Comparison of ENCODE assay signal across 2 cellular contexts in genomic region chr7:129643545-129644170, GRCh38.
TF ChIP-seq lines count a peak whose summit lies in the region.

No MANE protein-coding gene starts in this region.

TF ChIP-seq in GM12891, 5 proteins besides CTCF, POLR2A, EP300 and RAD21:
- TF ChIP-seq TAF1 (IDR thresholded peaks at IDR 0.05; ENCODE audit: low read depth, low read length) (no peak), POLR2AphosphoS5 (IDR thresholded peaks at IDR 0.05; ENCODE audit: low read depth, low read length) (no peak), SPI1 (IDR thresholded peaks at IDR 0.05; ENCODE audit: low read depth, low read length) (no peak), PAX5 (IDR thresholded peaks at IDR 0.05; ENCODE audit: insufficient read depth, low read length, severe bottlenecking) (no peak), POU2F2 (IDR thresholded peaks at IDR 0.05; ENCODE audit: low read depth, low read length) (no peak)

TF ChIP-seq in GM12878, 131 proteins besides CTCF, POLR2A, EP300 and RAD21:
- TF ChIP-seq TCF7 (IDR thresholded peaks at IDR 0.05; ENCODE audit: borderline replicate concordance) (no peak), CHD4 (IDR thresholded peaks at IDR 0.05) (no peak), EED (IDR thresholded peaks at IDR 0.05; ENCODE audit: low read depth) (no peak), SIX5 (IDR thresholded peaks at IDR 0.05; ENCODE audit: low read depth, low read length, severe bottlenecking) (no peak), GABPA (IDR thresholded peaks at IDR 0.05; ENCODE audit: low read depth) (no peak), EGR1 (IDR thresholded peaks at IDR 0.05; ENCODE audit: borderline replicate concordance in 1 of 2, low read depth in 2 of 2, low read length in 2 of 2) (no peak), BCL11A (IDR thresholded peaks at IDR 0.05; ENCODE audit: low read depth, low read length) (no peak), PBX3 (IDR thresholded peaks at IDR 0.05; ENCODE audit: insufficient replicate concordance, low read depth, low read length) (no peak), ZNF217 (IDR thresholded peaks at IDR 0.05) (no peak), HDGF (IDR thresholded peaks at IDR 0.05) (no peak), NFYA (IDR thresholded peaks at IDR 0.05; ENCODE audit: borderline replicate concordance, low read depth, low read length) (no peak), IKZF2 (IDR thresholded peaks at IDR 0.05) (no peak), DPF2 (IDR thresholded peaks at IDR 0.05) (no peak)
- TF ChIP-seq, protein P1, sequence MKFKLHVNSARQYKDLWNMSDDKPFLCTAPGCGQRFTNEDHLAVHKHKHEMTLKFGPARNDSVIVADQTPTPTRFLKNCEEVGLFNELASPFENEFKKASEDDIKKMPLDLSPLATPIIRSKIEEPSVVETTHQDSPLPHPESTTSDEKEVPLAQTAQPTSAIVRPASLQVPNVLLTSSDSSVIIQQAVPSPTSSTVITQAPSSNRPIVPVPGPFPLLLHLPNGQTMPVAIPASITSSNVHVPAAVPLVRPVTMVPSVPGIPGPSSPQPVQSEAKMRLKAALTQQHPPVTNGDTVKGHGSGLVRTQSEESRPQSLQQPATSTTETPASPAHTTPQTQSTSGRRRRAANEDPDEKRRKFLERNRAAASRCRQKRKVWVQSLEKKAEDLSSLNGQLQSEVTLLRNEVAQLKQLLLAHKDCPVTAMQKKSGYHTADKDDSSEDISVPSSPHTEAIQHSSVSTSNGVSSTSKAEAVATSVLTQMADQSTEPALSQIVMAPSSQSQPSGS (IDR thresholded peaks at IDR 0.05; ENCODE audit: low read length) = no peak
- TF ChIP-seq, protein P2, sequence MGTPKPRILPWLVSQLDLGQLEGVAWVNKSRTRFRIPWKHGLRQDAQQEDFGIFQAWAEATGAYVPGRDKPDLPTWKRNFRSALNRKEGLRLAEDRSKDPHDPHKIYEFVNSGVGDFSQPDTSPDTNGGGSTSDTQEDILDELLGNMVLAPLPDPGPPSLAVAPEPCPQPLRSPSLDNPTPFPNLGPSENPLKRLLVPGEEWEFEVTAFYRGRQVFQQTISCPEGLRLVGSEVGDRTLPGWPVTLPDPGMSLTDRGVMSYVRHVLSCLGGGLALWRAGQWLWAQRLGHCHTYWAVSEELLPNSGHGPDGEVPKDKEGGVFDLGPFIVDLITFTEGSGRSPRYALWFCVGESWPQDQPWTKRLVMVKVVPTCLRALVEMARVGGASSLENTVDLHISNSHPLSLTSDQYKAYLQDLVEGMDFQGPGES (IDR thresholded peaks at IDR 0.05) = no peak
